Comparison of ENCODE assay signal across 7 cellular contexts in genomic region chr14:95290769-95291440, GRCh38. TPM values are rescaled to one million over a fixed set of nuclear protein-coding genes. Genes with fewer than 3 reads are reported as not detected.
DNase-seq lines count a peak whose midpoint lies in the region; ATAC-seq and TF ChIP-seq lines count a peak whose summit lies in the region.

No MANE protein-coding gene starts in this region.

- no peak for TF ChIP-seq CTCF in gastroesophageal sphincter (IDR thresholded peaks at IDR 0.05)

- ATAC-seq in HG03095 (IDR thresholded peaks at IDR 0.05; ENCODE audit: unreplicated experiment) (peak; percentile 58), gastroesophageal sphincter (peak; percentile 79), GM21367 (IDR thresholded peaks at IDR 0.05; ENCODE audit: unreplicated experiment) (no peak)

- peak overlapping the region in 3 of 4 donors; percentile 50 to 69 (median 66) for H3K27ac ChIP-seq in gastroesophageal sphincter
- H3K27ac ChIP-seq in subcutaneous abdominal adipose tissue (ENCODE audit: low read depth, low read length), result peak overlapping the region; percentile 69

- 36 to 46% methylated on average over 9 to 14 of the region's 20 CpGs for WGBS in gastroesophageal sphincter (ENCODE audit: low coverage in 1 of 2), 2 donors

- H3K9me3 ChIP-seq in gastroesophageal sphincter (peaks cover 0 to 8% (median 0%) of the 10 kb centered on the region in 3 donors), subcutaneous abdominal adipose tissue (ENCODE audit: control insufficient read depth in 5 of 5, low read length in 5 of 5) (peaks cover 0 to 3% (median 2%) of the 10 kb centered on the region in 5 donors)

- peaks cover 0 to 22% (median 10%) of the 10 kb centered on the region in 3 donors for H3K4me1 ChIP-seq in gastroesophageal sphincter
- peaks cover 5 to 27% (median 26%) of the 10 kb centered on the region in 5 donors for H3K4me1 ChIP-seq in subcutaneous abdominal adipose tissue (ENCODE audit: control insufficient read depth in 5 of 5, insufficient read depth in 5 of 5, low read length in 5 of 5)

- H3K4me3 ChIP-seq in gastroesophageal sphincter, result no peak overlapping the region
- no peak overlapping the region for H3K4me3 ChIP-seq in subcutaneous abdominal adipose tissue (ENCODE audit: low read depth in 1 of 5, low read length in 5 of 5)

- H3K27me3 ChIP-seq in gastroesophageal sphincter, result peaks cover 19% of the 10 kb centered on the region
- no peaks in the 10 kb centered on the region for H3K27me3 ChIP-seq in subcutaneous abdominal adipose tissue (ENCODE audit: control insufficient read depth in 5 of 5, insufficient read depth in 4 of 5, low read length in 5 of 5)

- no peak for TF ChIP-seq POLR2A in gastroesophageal sphincter (IDR thresholded peaks at IDR 0.05)

- no peak overlapping the region for H3K9ac ChIP-seq in subcutaneous abdominal adipose tissue (ENCODE audit: low read length in 5 of 5)

- TF ChIP-seq EP300 in gastroesophageal sphincter (IDR thresholded peaks at IDR 0.05), result no peak

- DNase-seq in NCI-H510A (lab: John Stamatoyannopoulos, UW) (peak; percentile 88), OCI-M1 (lab: John Stamatoyannopoulos, UW) (no peak), NCI-H524 treated with DMSO at 0.1 percent for 48 hours (lab: John Stamatoyannopoulos, UW) (no peak)

- no peaks in the 10 kb centered on the region for H3K36me3 ChIP-seq in gastroesophageal sphincter
- no peaks in the 10 kb centered on the region for H3K36me3 ChIP-seq in subcutaneous abdominal adipose tissue (ENCODE audit: control insufficient read depth in 5 of 5, insufficient read depth in 5 of 5, low read length in 5 of 5)

RNA-seq across cellular contexts. Expression of gene CLMN, which starts 28.8 kb away (rescaled TPM):
- 1 to 10 TPM; 3.8 to 10.0 (median 5.3) TPM for total RNA-seq in gastroesophageal sphincter
